9 cellular contexts compared by ENCODE assay signal in the genomic region with DNA sequence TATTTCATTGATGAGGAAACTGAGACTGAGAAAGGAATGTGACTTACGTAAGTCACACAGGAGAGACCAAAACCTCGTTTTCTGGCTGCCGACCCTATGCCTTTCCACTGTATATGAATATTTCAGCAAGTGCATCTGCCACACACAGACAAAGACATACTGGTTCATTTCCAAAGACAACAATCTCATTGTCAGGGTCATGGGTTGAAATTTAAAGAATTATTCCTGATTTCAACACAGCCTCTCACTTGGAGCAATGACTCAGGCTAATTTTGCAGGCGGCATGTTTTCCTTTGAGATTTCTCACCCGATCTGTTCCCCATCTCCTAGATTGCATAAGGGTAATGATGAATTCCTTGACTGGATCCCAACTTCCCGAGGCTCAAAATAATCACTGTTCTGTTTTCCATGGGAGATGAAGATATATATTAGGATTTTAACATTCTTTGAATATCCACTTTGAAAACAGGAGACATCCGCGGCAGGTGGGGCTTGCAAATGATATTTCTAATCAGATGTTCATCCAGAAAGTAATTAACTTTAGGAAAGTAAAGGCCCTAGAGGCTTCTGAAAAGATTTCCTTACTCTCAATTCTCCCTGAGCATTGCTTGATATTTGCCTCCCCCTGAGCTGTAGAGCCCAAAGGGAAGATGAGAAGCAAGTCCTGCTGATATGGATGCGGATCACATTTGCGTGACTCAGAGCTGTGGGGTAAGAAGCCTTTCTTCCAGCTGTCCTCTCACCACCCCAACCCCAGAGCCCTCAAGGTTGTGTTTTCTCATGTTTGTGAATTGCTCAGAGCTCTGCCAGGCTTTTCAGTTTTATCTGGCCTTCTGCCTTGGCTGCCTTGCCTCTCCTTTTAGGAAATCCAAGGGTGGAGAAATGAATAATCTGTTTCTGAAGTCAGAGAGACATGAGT.
DNase-seq lines count a peak whose midpoint lies in the region; ATAC-seq and TF ChIP-seq lines count a peak whose summit lies in the region.
"Had no signal": no experiment of that assay in that cellular context is flagged by ENCODE, and none has a peak within 500 bp of the region (broad histone marks: within the 10 kb centered on the region; RNA-seq: fewer than 3 reads in every experiment).

No MANE protein-coding gene starts in this region.

- H3K9me3 Mint-ChIP-seq in activated naive CD4-positive, alpha-beta T cell treated with anti-CD3 and anti-CD28 coated beads, Interleukin-2, amount 10 ng/mL, durations not matched to agents 7 days and 5 days: peaks cover 1% of the 10 kb centered on the region
- H3K9me3 Mint-ChIP-seq: neural crest cell had no signal

- TF ChIP-seq CTCF in RWPE2 (IDR thresholded peaks at IDR 0.05; ENCODE audit: poor library complexity, severe bottlenecking) (no peak), osteoblast (IDR thresholded peaks at IDR 0.05; ENCODE audit: extremely low read depth, low read depth, low read length) (no peak)

- peaks cover 18% of the 10 kb centered on the region for H3K4me1 ChIP-seq in RWPE2 (ENCODE audit: insufficient read depth, poor library complexity, severe bottlenecking)
- H3K4me1 ChIP-seq in osteoblast (ENCODE audit: insufficient read depth, low read length): peaks cover 89% of the 10 kb centered on the region

- H3K27me3 ChIP-seq in RWPE2 (ENCODE audit: insufficient read depth, poor library complexity, severe bottlenecking) (no peaks in the 10 kb centered on the region), osteoblast (ENCODE audit: insufficient read depth, low read length) (no peaks in the 10 kb centered on the region)

- H4K20me1 ChIP-seq in osteoblast (ENCODE audit: insufficient read depth, low read length): no peaks in the 10 kb centered on the region

- H3K27ac ChIP-seq in RWPE2 (ENCODE audit: poor library complexity, severe bottlenecking) (peak overlapping the region; percentile 70), osteoblast (ENCODE audit: low read depth, low read length) (peak overlapping the region; percentile 91)

- H3K36me3 ChIP-seq in RWPE2 (ENCODE audit: low read depth) (no peaks in the 10 kb centered on the region), osteoblast (ENCODE audit: insufficient read depth, low read length) (no peaks in the 10 kb centered on the region)

- no peaks in the 10 kb centered on the region for H3K79me2 ChIP-seq in osteoblast (ENCODE audit: insufficient read depth, low read length)

- H3K27ac Mint-ChIP-seq in activated naive CD4-positive, alpha-beta T cell treated with anti-CD3 and anti-CD28 coated beads, Interleukin-2, amount 10 ng/mL, durations not matched to agents 7 days and 5 days: no peak overlapping the region

- H3K4me3 Mint-ChIP-seq in activated naive CD4-positive, alpha-beta T cell treated with anti-CD3 and anti-CD28 coated beads, Interleukin-2, amount 10 ng/mL, durations not matched to agents 7 days and 5 days: no peak overlapping the region
- H3K4me3 Mint-ChIP-seq: neural crest cell had no signal

- no peaks in the 10 kb centered on the region for H3K27me3 Mint-ChIP-seq in activated naive CD4-positive, alpha-beta T cell treated with anti-CD3 and anti-CD28 coated beads, Interleukin-2, amount 10 ng/mL, durations not matched to agents 7 days and 5 days

- CTCF ChIA-PET in activated naive CD4-positive, alpha-beta T cell treated with anti-CD3 and anti-CD28 coated beads, Interleukin-2, amount 10 ng/mL, durations not matched to agents 7 days and 5 days (lab: Charles Lee): no interaction called here

- peak; percentile 92 for ATAC-seq in RWPE2 (ENCODE audit: low read depth)

- peak overlapping the region; percentile 48 for H3K4me2 ChIP-seq in osteoblast (ENCODE audit: insufficient read depth, low read length)

- H3K9me3 ChIP-seq in RWPE2 (ENCODE audit: severe bottlenecking) (no peaks in the 10 kb centered on the region), osteoblast (ENCODE audit: low read depth, low read length) (no peaks in the 10 kb centered on the region)

- H3K4me3 ChIP-seq in RWPE2 (ENCODE audit: severe bottlenecking): no peak overlapping the region
- H3K4me3 ChIP-seq in osteoblast (ENCODE audit: insufficient read depth, low read length): no peak overlapping the region

- no peak overlapping the region for H2AFZ ChIP-seq in osteoblast (ENCODE audit: low read length)

- DNase-seq in AG20443 (ENCODE audit: low spot score) (peak; percentile 85), RWPE2 (ENCODE audit: low spot score) (peak; percentile 76), fibroblast of peridontal ligament (ENCODE audit: extremely low read depth) (peak; percentile 99), osteoblast (ENCODE audit: insufficient read length, low spot score, missing footprints) (peak; percentile 85), COLO668 (lab: John Stamatoyannopoulos, UW; ENCODE audit: unreplicated experiment) (no peak), GM19240 (ENCODE audit: insufficient read length, low spot score) (no peak), NCI-H2081 treated with DMSO at 0.1 percent for 48 hours (lab: John Stamatoyannopoulos, UW) (no peak)
- no peak for DNase-seq in activated naive CD4-positive, alpha-beta T cell treated with anti-CD3 and anti-CD28 coated beads, Interleukin-2, amount 10 ng/mL, durations not matched to agents 7 days and 5 days

- H3K36me3 Mint-ChIP-seq in activated naive CD4-positive, alpha-beta T cell treated with anti-CD3 and anti-CD28 coated beads, Interleukin-2, amount 10 ng/mL, durations not matched to agents 7 days and 5 days: no peaks in the 10 kb centered on the region

- H3K4me1 Mint-ChIP-seq in activated naive CD4-positive, alpha-beta T cell treated with anti-CD3 and anti-CD28 coated beads, Interleukin-2, amount 10 ng/mL, durations not matched to agents 7 days and 5 days: no peaks in the 10 kb centered on the region

Comparison
In these comparisons a context has a peak if more than half of its experiments do, and no peak if none do; other contexts are left out.
1. DNase-seq: peak in AG20443 (single experiment), RWPE2 (single experiment), fibroblast of peridontal ligament (single experiment) and osteoblast (single experiment); none in COLO668 (single experiment), activated naive CD4-positive, alpha-beta T cell treated with anti-CD3 and anti-CD28 coated beads, Interleukin-2, amount 10 ng/mL, durations not matched to agents 7 days and 5 days (single experiment), GM19240 (single experiment) and NCI-H2081 treated with DMSO at 0.1 percent for 48 hours (single experiment).